20 cellular contexts compared by ENCODE assay signal in the genomic region with DNA sequence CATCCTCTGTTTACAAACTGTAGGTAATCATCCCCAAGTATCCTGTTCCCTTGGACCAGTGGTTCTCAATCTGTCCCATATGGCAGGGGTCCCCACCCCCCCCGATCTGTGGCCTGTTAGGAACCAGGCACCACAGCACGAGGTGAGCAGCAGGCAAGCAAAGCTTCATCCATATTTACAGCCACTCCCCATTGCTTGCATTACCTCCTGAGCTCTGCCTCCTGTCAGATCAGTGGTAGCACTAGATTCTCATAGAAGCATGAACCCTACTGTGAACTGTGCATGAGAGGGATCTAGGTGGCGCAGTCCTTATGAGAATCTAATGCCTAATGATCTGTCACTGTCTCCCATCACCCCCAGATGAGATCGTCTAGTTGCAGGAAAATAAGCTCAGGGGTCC.
"Had no signal": no experiment of that assay in that cellular context is flagged by ENCODE, and none has a peak within 500 bp of the region (broad histone marks: within the 10 kb centered on the region; RNA-seq: fewer than 3 reads in every experiment).

No MANE protein-coding gene starts in this region.

- ATAC-seq: heart left ventricle; left lobe of liver; natural killer cell; psoas muscle; right lobe of liver; stimulated activated effector memory CD8-positive, alpha-beta T cell treated with anti-CD3 and anti-CD28 coated beads, Interleukin-12 subunit alpha, Interleukin-12 subunit beta, amount 100 ng/mL, for 72 hours; stimulated activated naive CD8-positive, alpha-beta T cell treated with anti-CD3 and anti-CD28 coated beads, Interleukin-15, Interleukin-2, amounts not matched to agents 100 U/mL and 50 U/mL, for 24 hours had no signal

- DNase-seq: cortex of kidney; dorsolateral prefrontal cortex; effector CD8-positive, alpha-beta T cell; foreskin melanocyte; heart left ventricle; hypothalamus; mammary epithelial cell; natural killer cell; psoas muscle; retina; right lobe of liver; stimulated activated CD4-positive, alpha-beta T cell treated with anti-CD3 and anti-CD28 coated beads, Interleukin-4, amount 100 ng/mL, for 1 hour; stimulated activated CD8-positive, alpha-beta memory T cell treated with anti-CD3 and anti-CD28 coated beads, Interleukin-4, amount 100 ng/mL, for 48 hours; stimulated activated naive CD8-positive, alpha-beta T cell treated with anti-CD3 and anti-CD28 coated beads, Interleukin-15, Interleukin-2, amounts not matched to agents 100 U/mL and 50 U/mL, for 24 hours; thyroid gland had no signal

- H3K27me3 ChIP-seq: dorsolateral prefrontal cortex, heart left ventricle, right lobe of liver, suprapubic skin, thyroid gland had no signal

- H3K4me3 ChIP-seq: dorsolateral prefrontal cortex, heart left ventricle, psoas muscle, right lobe of liver, suprapubic skin, thyroid gland had no signal

- H3K9me3 ChIP-seq: heart left ventricle, psoas muscle, right lobe of liver, suprapubic skin, thyroid gland had no signal

- FAIRE-seq: islet of Langerhans, urothelium cell line had no signal

- H3K36me3 ChIP-seq: heart left ventricle, right lobe of liver, suprapubic skin, thyroid gland had no signal

- H3K27ac ChIP-seq: dorsolateral prefrontal cortex, heart left ventricle, psoas muscle, right lobe of liver, suprapubic skin, thyroid gland had no signal

- H3K4me1 ChIP-seq: psoas muscle, right lobe of liver, suprapubic skin had no signal
